8 cellular contexts compared by ENCODE assay signal in genomic region chr4:143512978-143513313, GRCh38. TPM values are rescaled to one million over a fixed set of nuclear protein-coding genes. Genes with fewer than 3 reads are reported as not detected.
DNase-seq lines count a peak whose midpoint lies in the region; ATAC-seq and TF ChIP-seq lines count a peak whose summit lies in the region.

No MANE protein-coding gene starts in this region.

- no peaks in the 10 kb centered on the region for H3K9me3 Mint-ChIP-seq in T-cell
- H3K9me3 Mint-ChIP-seq in progenitor cell of endocrine pancreas (ENCODE audit: low read depth) = no peaks in the 10 kb centered on the region

- POLR2A ChIA-PET in T-cell (lab: Charles Lee) = interaction anchor here (0.6 to 1.9 kb wide), 9 partner anchors 13 to 316 kb away, joined by 3 to 13 read pairs (median 9); no protein-coding TSS in a partner anchor

- H3K27me3 Mint-ChIP-seq in T-cell (no peaks in the 10 kb centered on the region), progenitor cell of endocrine pancreas (no peaks in the 10 kb centered on the region)

- H3K4me3 Mint-ChIP-seq in T-cell = peak overlapping the region; percentile 97 to 98 (median 98)
- peak overlapping the region; percentile 89 for H3K4me3 Mint-ChIP-seq in progenitor cell of endocrine pancreas (ENCODE audit: low read depth)

- DNase-seq in T-cell = peak in 14 of 34 experiments; percentile 80 to 96 (median 85)
- no peak for DNase-seq in progenitor cell of endocrine pancreas (ENCODE audit: low spot score, unreplicated experiment)
- no peak for DNase-seq in NCI-H69 (lab: John Stamatoyannopoulos, UW)
- DNase-seq in COLO668 (lab: John Stamatoyannopoulos, UW; ENCODE audit: unreplicated experiment) = no peak
- no peak for DNase-seq in activated CD4-positive, alpha-beta T cell treated with anti-CD3 and anti-CD28 coated beads, Interleukin-2, amount 50 U/mL, for 1 hour

- ATAC-seq in GM18870 (IDR thresholded peaks at IDR 0.05; ENCODE audit: unreplicated experiment) (peak; percentile 46), HG02870 (IDR thresholded peaks at IDR 0.05; ENCODE audit: unreplicated experiment) (peak; percentile 36), T-cell (replicated peaks in 1 of 4) (peak; percentile 39 to 67 (median 45)), esophagus mucosa (peak; percentile 47)

- H3K27ac Mint-ChIP-seq in T-cell (peak overlapping the region; percentile 99 to 100), progenitor cell of endocrine pancreas (peak overlapping the region; percentile 98)

- H3K4me1 Mint-ChIP-seq in T-cell (peaks cover 33 to 38% (median 37%) of the 10 kb centered on the region in 3 donors), progenitor cell of endocrine pancreas (ENCODE audit: low read depth) (peaks cover 18% of the 10 kb centered on the region)

- TF ChIP-seq CTCF in progenitor cell of endocrine pancreas (IDR thresholded peaks at IDR 0.05; ENCODE audit: unreplicated experiment) = no peak

- CTCF ChIA-PET in T-cell (lab: Charles Lee) = interaction anchor here in 1 of 2 donors (1.0 to 1.8 kb wide), 2 partner anchors 46 to 328 kb away, joined by 3 to 4 read pairs; no protein-coding TSS in a partner anchor

- peaks cover 19% of the 10 kb centered on the region for H3K36me3 Mint-ChIP-seq in T-cell
- peaks cover 8% of the 10 kb centered on the region for H3K36me3 Mint-ChIP-seq in progenitor cell of endocrine pancreas (ENCODE audit: insufficient read depth)

RNA-seq across cellular contexts. Expression of gene SMARCA5, which starts 0.6 kb away (rescaled TPM):
- total RNA-seq in T-cell (10 to 100 TPM; 43.4 to 56.4 (median 47.1) TPM), esophagus mucosa (17.9 TPM), progenitor cell of endocrine pancreas (86.2 and 88.7 TPM in 2 replicates)
